In the genomic region with DNA sequence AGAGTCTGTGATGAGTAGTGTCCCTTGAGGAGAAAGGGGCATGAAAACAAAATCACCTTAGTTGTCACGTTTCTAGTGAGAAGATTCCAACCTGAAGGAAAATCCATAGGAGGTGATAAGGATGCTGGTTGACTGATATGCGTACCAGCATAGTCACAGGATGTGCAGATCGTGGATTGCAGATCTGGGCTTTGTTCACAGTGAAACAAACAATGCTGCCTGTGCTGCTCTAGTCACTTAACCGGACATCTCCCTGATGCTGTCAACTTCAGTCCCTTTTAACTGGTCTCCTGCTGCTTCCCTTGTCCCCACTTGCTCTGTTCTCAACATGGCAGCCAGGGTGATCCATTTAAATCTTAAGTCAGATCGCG, we compare ENCODE assay signal across 1 cellular context.
TF ChIP-seq lines count a peak whose summit lies in the region.

No MANE protein-coding gene starts in this region.

TF ChIP-seq in WTC11, 78 proteins besides CTCF, POLR2A, EP300 and RAD21 (continued from another document):
- TF ChIP-seq ZNF396 (CRISPR knock-in tag; IDR thresholded peaks at IDR 0.05; ENCODE audit: borderline replicate concordance) (no peak), ATF1 (CRISPR knock-in tag; IDR thresholded peaks at IDR 0.05) (no peak), SOX15 (CRISPR knock-in tag; IDR thresholded peaks at IDR 0.05) (no peak)
